Comparison of ENCODE assay signal across 7 cellular contexts in the genomic region with DNA sequence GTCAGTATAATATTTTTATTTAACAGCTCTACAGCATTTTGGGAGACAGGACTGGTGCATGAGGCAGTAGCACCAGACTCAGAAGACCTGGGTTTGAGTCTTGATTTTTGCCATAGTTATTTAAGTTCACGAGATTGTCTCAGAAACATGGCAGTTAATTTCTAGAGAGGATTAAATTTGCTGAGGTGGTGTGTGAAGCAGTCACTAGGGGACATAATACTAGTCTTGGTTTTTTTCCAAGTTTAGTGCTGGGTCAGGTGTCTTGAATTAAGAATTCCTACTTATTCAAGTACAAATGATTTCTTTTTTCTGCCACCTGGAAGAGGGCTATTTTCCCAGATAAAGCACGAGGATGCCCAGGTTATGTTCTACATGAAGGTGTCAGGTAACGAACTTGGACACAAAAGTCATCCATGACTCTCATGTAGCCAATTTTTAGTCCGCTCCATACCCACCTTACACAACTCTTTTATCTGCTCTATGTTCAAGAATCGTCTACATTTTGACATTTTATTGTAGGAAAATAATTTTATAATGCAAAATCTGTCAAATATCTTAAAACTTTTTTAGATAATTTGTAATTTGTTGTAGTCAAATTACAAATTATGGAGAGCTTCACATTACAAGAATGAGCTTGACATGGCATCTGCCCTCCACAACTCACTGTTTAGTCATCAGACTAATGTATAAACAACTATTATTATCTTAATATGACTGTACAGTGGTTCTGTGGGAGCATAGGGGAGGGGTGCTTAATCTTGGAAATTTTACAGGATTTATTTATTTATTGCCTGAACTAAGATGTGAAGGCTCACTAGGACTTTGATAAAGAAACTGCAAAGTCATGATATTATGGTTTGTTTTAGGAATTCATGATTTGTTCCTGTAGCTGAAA. TPM values are rescaled to one million over a fixed set of nuclear protein-coding genes. Genes with fewer than 3 reads are reported as not detected.
DNase-seq lines count a peak whose midpoint lies in the region; ATAC-seq and TF ChIP-seq lines count a peak whose summit lies in the region.

No MANE protein-coding gene starts in this region.

- WGBS in right lobe of liver (ENCODE audit: insufficient coverage, low coverage, low lambda C conversion rate, missing lambda C conversion rate) = 23% methylated on average over 5 of the region's 5 CpGs
- 45 to 49% methylated on average over 5 of the region's 5 CpGs for WGBS in tibial nerve, 2 donors

- no peaks in the 10 kb centered on the region for H3K27me3 ChIP-seq in MG63
- H3K27me3 ChIP-seq in right lobe of liver = no peaks in the 10 kb centered on the region
- H3K27me3 ChIP-seq in tibial nerve = no peaks in the 10 kb centered on the region

- ATAC-seq in right lobe of liver = no peak

- H3K27ac ChIP-seq in right lobe of liver = peak overlapping the region in 2 of 3 donors; percentile 97 to 98
- peak overlapping the region in 3 of 4 donors; percentile 95 to 99 (median 98) for H3K27ac ChIP-seq in tibial nerve

- TF ChIP-seq POLR2A in right lobe of liver (IDR thresholded peaks at IDR 0.05) = no peak
- TF ChIP-seq POLR2A in tibial nerve (IDR thresholded peaks at IDR 0.05) = no peak

- H3K4me3 ChIP-seq in MG63 (peak overlapping the region; percentile 100), right lobe of liver (peak overlapping the region; percentile 73 to 93 (median 90)), tibial nerve (peak overlapping the region; percentile 78 to 98 (median 94))

- TF ChIP-seq CTCF in right lobe of liver (IDR thresholded peaks at IDR 0.05) (no peak), tibial nerve (IDR thresholded peaks at IDR 0.05) (no peak)

- TF ChIP-seq EP300 in tibial nerve (IDR thresholded peaks at IDR 0.05) = no peak

- no peaks in the 10 kb centered on the region for H3K9me3 ChIP-seq in MG63
- no peaks in the 10 kb centered on the region for H3K9me3 ChIP-seq in right lobe of liver
- no peaks in the 10 kb centered on the region for H3K9me3 ChIP-seq in tibial nerve

- peak; percentile 90 for DNase-seq in ELR (ENCODE audit: low read depth)
- DNase-seq in MG63 = peak; percentile 25
- peak; percentile 43 for DNase-seq in astrocyte of the hippocampus (ENCODE audit: low read depth, low spot score)
- no peak for DNase-seq in right lobe of liver
- no peak for DNase-seq in tibial nerve (ENCODE audit: low spot score in 2 of 2)
- no peak for DNase-seq in stimulated activated CD4-positive, alpha-beta T cell treated with anti-CD3 and anti-CD28 coated beads, Interleukin-4, amount 100 ng/mL, for 4 hours
- no peak for DNase-seq in UCSD-AML1 (lab: John Stamatoyannopoulos, UW; ENCODE audit: unreplicated experiment)

- H3K4me1 ChIP-seq in right lobe of liver = peaks cover 0 to 35% (median 12%) of the 10 kb centered on the region in 4 donors
- H3K4me1 ChIP-seq in tibial nerve = peaks cover 0 to 68% (median 26%) of the 10 kb centered on the region in 4 donors

- peaks cover 53% of the 10 kb centered on the region for H3K36me3 ChIP-seq in MG63
- H3K36me3 ChIP-seq in right lobe of liver = peaks cover 0 to 18% (median 3%) of the 10 kb centered on the region in 4 donors
- H3K36me3 ChIP-seq in tibial nerve = peaks cover 0 to 19% (median 0%) of the 10 kb centered on the region in 3 donors

- intact Hi-C loops in right lobe of liver (cut with DNase I) = loop anchor here in 1 of 2 donors (10.0 kb wide), 1 partner anchor 99 kb away; the partner anchor contains the start of gene BAZ2B

RNA-seq across cellular contexts. Expression of gene MARCHF7, which starts 1.6 kb away (rescaled TPM):
- 105 and 340 TPM in 2 replicates for total RNA-seq in MG63 (2014; rRNA removed; shearing (Covaris generic); ENCODE audit: low replicate concordance)
- total RNA-seq in right lobe of liver (10 to 100 TPM; 20.1 to 41.2 (median 29.8) TPM), tibial nerve (100 to 1,000 TPM in 1 of 4 donors, 10 to 100 TPM in 3; 80.8 to 104 (median 90.7) TPM)

Comparison
In these comparisons a context has a peak if more than half of its experiments do, and no peak if none do; other contexts are left out.
1. DNase-seq: peak in ELR (single experiment), MG63 (single experiment) and astrocyte of the hippocampus (single experiment); none in right lobe of liver (0 of 3), tibial nerve (0 of 2), stimulated activated CD4-positive, alpha-beta T cell treated with anti-CD3 and anti-CD28 coated beads, Interleukin-4, amount 100 ng/mL, for 4 hours (0 of 2) and UCSD-AML1 (single experiment).
2. Peak in every context shown above with its lines, with median percentiles within 50 percentile points of each other: H3K4me3 ChIP-seq.